In the genomic region with DNA sequence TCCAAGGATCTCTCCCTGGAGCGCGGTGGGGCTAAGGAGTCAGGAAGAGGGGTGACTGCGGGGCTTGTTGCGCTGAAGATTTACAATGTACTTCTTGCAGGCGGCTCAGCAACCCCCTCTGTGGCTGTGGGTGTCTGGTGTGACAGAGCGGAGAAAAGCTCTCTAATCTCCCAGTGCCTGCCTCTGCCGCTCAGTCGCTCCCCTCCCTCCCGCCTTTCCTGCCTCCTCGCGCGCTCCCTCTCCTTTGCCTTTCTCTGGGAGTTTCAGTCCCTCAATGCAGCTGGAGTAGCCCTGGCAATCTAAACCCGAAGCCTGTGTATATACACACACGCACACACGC, we compare ENCODE assay signal across 9 cellular contexts. TPM values are rescaled to one million over a fixed set of nuclear protein-coding genes. Genes with fewer than 3 reads are reported as not detected.
DNase-seq lines count a peak whose midpoint lies in the region; ATAC-seq, FAIRE-seq and TF ChIP-seq lines count a peak whose summit lies in the region.
"Had no signal": no experiment of that assay in that cellular context is flagged by ENCODE, and none has a peak within 500 bp of the region (broad histone marks: within the 10 kb centered on the region; RNA-seq: fewer than 3 reads in every experiment).

No MANE protein-coding gene starts in this region.

- H3K36me3 ChIP-seq in H7 (replicated peaks; ENCODE audit: control insufficient read depth, insufficient read depth, low read length) (no peaks in the 10 kb centered on the region), pancreas (no peaks in the 10 kb centered on the region)

- intact Hi-C loops in pancreas (cut with DNase I), result no loop called here

- H3K27ac ChIP-seq in foreskin keratinocyte (no peak overlapping the region), pancreas (peak overlapping the region; percentile 77 to 93 (median 80))

- peak; percentile 35 for ATAC-seq in foreskin keratinocyte
- peak; percentile 36 to 64 (median 46) for ATAC-seq in pancreas
- ATAC-seq in GM19452 (IDR thresholded peaks at IDR 0.05; ENCODE audit: unreplicated experiment), result no peak
- ATAC-seq in HG03280 (IDR thresholded peaks at IDR 0.05; ENCODE audit: unreplicated experiment), result no peak
- no peak for ATAC-seq in GM18870 (IDR thresholded peaks at IDR 0.05; ENCODE audit: unreplicated experiment)

- DNase-seq in H7 (peak; percentile 70), SK-N-DZ (ENCODE audit: low spot score) (peak; percentile 86), foreskin keratinocyte (no peak), pancreas (peak in 3 of 6 donors; percentile 71 to 82 (median 75)), NCI-H226 (no peak)

- H3K27me3 ChIP-seq in H7 (ENCODE audit: control insufficient read depth, insufficient read depth, low read length) (peaks cover 33% of the 10 kb centered on the region), foreskin keratinocyte (peaks cover 87% of the 10 kb centered on the region), pancreas (no peaks in the 10 kb centered on the region)

- H3K9me3 ChIP-seq in pancreas, result no peaks in the 10 kb centered on the region

- FAIRE-seq in pancreas (lab: Jason Lieb, UNC), result no peak

- H3K4me3 ChIP-seq in H7 (ENCODE audit: insufficient read depth, low read depth, low read length) (peak overlapping the region; percentile 73), pancreas (peak overlapping the region; percentile 57 to 71 (median 62))

- 2 to 4% methylated on average over 15 of the region's 15 CpGs for WGBS in pancreas, 2 donors

- TF ChIP-seq CTCF in foreskin keratinocyte (conservative IDR thresholded peaks at IDR 0.05) (no peak), pancreas (IDR thresholded peaks at IDR 0.05) (no peak)

- no peaks in the 10 kb centered on the region for H3K4me1 ChIP-seq in foreskin keratinocyte
- peaks cover 0 to 15% (median 11%) of the 10 kb centered on the region in 3 donors for H3K4me1 ChIP-seq in pancreas

RNA-seq across cellular contexts. Expression of a gene that starts 0.8 kb away (rescaled TPM):
- total RNA-seq in H7 (2014; rRNA removed; shearing (Covaris generic)), result 0.70 and 3.5 TPM in 2 replicates
- 2.9 and 3.5 TPM in 2 replicates for polyA plus RNA-seq in SK-N-DZ (2014; cell fraction: cytosol; rRNA removed)
- 1.7 and 3.5 TPM in 2 replicates for polyA plus RNA-seq in SK-N-DZ (2014; cell fraction: nucleus; rRNA removed)
- total RNA-seq in foreskin keratinocyte (0.49 and 0.78 TPM in 2 replicates), pancreas (10 to 100 TPM in 5 of 6 donors, 1 to 10 TPM in 1; 8.1 to 30.2 (median 22.7) TPM)
- polyA plus RNA-seq in foreskin keratinocyte (0.10 and 0.21 TPM in 2 replicates), pancreas (1 to 10 TPM; 1.9 to 2.2 TPM)
- total RNA-seq: pulmonary artery endothelial cell had no signal

Comparison
In these comparisons a context has a peak if more than half of its experiments do, and no peak if none do; other contexts are left out.
1. DNase-seq: peak in H7 (single experiment) and SK-N-DZ (single experiment); none in foreskin keratinocyte (0 of 2) and NCI-H226 (single experiment).
2. ATAC-seq: peak in foreskin keratinocyte (single experiment) and pancreas (4 of 4); none in GM19452 (single experiment), HG03280 (single experiment) and GM18870 (single experiment).